Comparison of ENCODE assay signal across 8 cellular contexts in genomic region chr1:8702121-8702520, GRCh38.
A peak's percentile ranks its signal among the peaks of the same experiment; 100 is the strongest.
DNase-seq lines count a peak whose midpoint lies in the region; ATAC-seq lines count a peak whose summit lies in the region.

No MANE protein-coding gene starts in this region.

- H3K9me3 ChIP-seq in subcutaneous abdominal adipose tissue (ENCODE audit: control insufficient read depth in 5 of 5, low read length in 5 of 5) = no peaks in the 10 kb centered on the region

- peaks cover 33% of the 10 kb centered on the region for H3K27me3 Mint-ChIP-seq in activated T-cell treated with anti-CD3 and anti-CD28 coated beads, Interleukin-2, amount 50 U/mL, for 24 hours

- H3K4me3 ChIP-seq in subcutaneous abdominal adipose tissue (ENCODE audit: low read depth in 1 of 5, low read length in 5 of 5) = peak overlapping the region; percentile 57 to 73 (median 65)

- H3K36me3 ChIP-seq in subcutaneous abdominal adipose tissue (ENCODE audit: control insufficient read depth in 5 of 5, insufficient read depth in 5 of 5, low read length in 5 of 5) = no peaks in the 10 kb centered on the region

- no peak for ATAC-seq in GM19035 (IDR thresholded peaks at IDR 0.05; ENCODE audit: unreplicated experiment)

- H3K27me3 ChIP-seq in subcutaneous abdominal adipose tissue (ENCODE audit: control insufficient read depth in 5 of 5, insufficient read depth in 4 of 5, low read length in 5 of 5) = no peaks in the 10 kb centered on the region

- H3K9me3 Mint-ChIP-seq in activated T-cell treated with anti-CD3 and anti-CD28 coated beads, Interleukin-2, amount 50 U/mL, for 24 hours = no peaks in the 10 kb centered on the region

- peaks cover 0 to 30% (median 24%) of the 10 kb centered on the region in 5 donors for H3K4me1 ChIP-seq in subcutaneous abdominal adipose tissue (ENCODE audit: control insufficient read depth in 5 of 5, insufficient read depth in 5 of 5, low read length in 5 of 5)

- H3K4me3 Mint-ChIP-seq in activated T-cell treated with anti-CD3 and anti-CD28 coated beads, Interleukin-2, amount 50 U/mL, for 24 hours = peak overlapping the region; percentile 84

- peak overlapping the region; percentile 51 to 78 (median 63) for H3K9ac ChIP-seq in subcutaneous abdominal adipose tissue (ENCODE audit: low read length in 5 of 5)

- peaks cover 4% of the 10 kb centered on the region for H3K36me3 Mint-ChIP-seq in activated T-cell treated with anti-CD3 and anti-CD28 coated beads, Interleukin-2, amount 50 U/mL, for 24 hours (ENCODE audit: low read depth)

- H3K27ac Mint-ChIP-seq in activated T-cell treated with anti-CD3 and anti-CD28 coated beads, Interleukin-2, amount 50 U/mL, for 24 hours = peak overlapping the region; percentile 73

- peak overlapping the region; percentile 63 for H3K27ac ChIP-seq in subcutaneous abdominal adipose tissue (ENCODE audit: low read depth, low read length)

- DNase-seq in activated T-cell treated with anti-CD3 and anti-CD28 coated beads, Interleukin-2, amount 50 U/mL, for 24 hours = no peak
- DNase-seq in activated T-cell treated with anti-CD3 and anti-CD28 coated beads, Interleukin-2, amount 50 U/mL, for 1 hour = no peak
- DNase-seq in NCI-H2171 treated with DMSO at 0.1 percent for 48 hours (lab: John Stamatoyannopoulos, UW) = peak; percentile 62
- peak; percentile 59 for DNase-seq in astrocyte of the hippocampus (ENCODE audit: low read depth, low spot score)
- DNase-seq in kidney tubule cell (ENCODE audit: low spot score) = peak; percentile 65
- no peak for DNase-seq in stimulated activated naive CD4-positive, alpha-beta T cell treated with Interleukin-2 at 50 U/mL for 16 hours (lab: John Stamatoyannopoulos, UW)

- peaks cover 38% of the 10 kb centered on the region for H3K4me1 Mint-ChIP-seq in activated T-cell treated with anti-CD3 and anti-CD28 coated beads, Interleukin-2, amount 50 U/mL, for 24 hours (ENCODE audit: low read depth)

Comparison
In these comparisons a context has a peak if more than half of its experiments do, and no peak if none do; other contexts are left out.
1. DNase-seq: peak in NCI-H2171 treated with DMSO at 0.1 percent for 48 hours (single experiment), astrocyte of the hippocampus (single experiment) and kidney tubule cell (single experiment); none in activated T-cell treated with anti-CD3 and anti-CD28 coated beads, Interleukin-2, amount 50 U/mL, for 24 hours (single experiment), activated T-cell treated with anti-CD3 and anti-CD28 coated beads, Interleukin-2, amount 50 U/mL, for 1 hour (single experiment) and stimulated activated naive CD4-positive, alpha-beta T cell treated with Interleukin-2 at 50 U/mL for 16 hours (single experiment).